Comparison of ENCODE assay signal across 1 cellular context in the genomic region with DNA sequence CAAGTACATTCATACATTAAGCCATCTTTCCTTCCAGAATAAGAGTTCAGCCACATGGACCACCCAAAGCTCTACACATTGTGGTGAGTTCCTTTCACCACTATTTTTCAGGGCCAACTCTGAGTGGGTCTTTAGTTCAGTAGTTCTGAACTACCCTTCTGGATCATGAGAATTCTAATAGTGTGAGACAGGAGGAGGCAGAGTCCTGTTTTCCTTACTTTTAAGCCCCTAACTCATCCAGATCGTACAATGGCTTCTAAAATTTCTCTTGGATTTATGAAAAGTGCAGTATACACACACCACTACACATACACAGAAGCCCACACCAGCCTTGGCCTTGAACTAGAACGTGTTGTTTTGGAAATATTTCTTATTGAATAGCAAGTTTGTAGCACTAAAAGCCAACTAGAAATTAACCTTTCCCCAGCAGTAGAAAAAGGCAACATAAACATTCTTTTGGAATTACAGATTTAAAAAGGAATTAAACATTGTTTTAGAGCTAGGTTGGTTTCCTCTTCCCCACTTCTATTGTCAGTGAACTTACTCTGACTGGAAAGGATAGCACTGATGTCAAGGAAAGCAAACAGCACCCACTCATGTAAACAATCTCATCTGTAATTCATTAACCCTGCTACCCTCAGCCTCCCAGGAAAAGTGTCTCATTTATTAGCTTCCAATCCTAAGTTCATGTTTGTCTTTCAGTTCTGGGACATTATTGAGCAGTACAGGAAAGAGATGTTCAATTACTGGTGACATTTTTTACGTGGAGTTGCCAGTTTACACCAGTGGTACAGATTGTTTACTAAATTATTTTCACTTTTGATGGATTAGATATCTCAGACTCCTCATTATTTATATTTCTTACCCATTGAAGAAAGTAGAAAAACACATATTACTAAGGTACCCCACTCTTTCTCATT.
TF ChIP-seq lines count a peak whose summit lies in the region.

No MANE protein-coding gene starts in this region.

TF ChIP-seq in HepG2, 621 proteins besides CTCF, POLR2A, EP300 and RAD21 (continued from another document and continues in another):
- TF ChIP-seq, protein P1, sequence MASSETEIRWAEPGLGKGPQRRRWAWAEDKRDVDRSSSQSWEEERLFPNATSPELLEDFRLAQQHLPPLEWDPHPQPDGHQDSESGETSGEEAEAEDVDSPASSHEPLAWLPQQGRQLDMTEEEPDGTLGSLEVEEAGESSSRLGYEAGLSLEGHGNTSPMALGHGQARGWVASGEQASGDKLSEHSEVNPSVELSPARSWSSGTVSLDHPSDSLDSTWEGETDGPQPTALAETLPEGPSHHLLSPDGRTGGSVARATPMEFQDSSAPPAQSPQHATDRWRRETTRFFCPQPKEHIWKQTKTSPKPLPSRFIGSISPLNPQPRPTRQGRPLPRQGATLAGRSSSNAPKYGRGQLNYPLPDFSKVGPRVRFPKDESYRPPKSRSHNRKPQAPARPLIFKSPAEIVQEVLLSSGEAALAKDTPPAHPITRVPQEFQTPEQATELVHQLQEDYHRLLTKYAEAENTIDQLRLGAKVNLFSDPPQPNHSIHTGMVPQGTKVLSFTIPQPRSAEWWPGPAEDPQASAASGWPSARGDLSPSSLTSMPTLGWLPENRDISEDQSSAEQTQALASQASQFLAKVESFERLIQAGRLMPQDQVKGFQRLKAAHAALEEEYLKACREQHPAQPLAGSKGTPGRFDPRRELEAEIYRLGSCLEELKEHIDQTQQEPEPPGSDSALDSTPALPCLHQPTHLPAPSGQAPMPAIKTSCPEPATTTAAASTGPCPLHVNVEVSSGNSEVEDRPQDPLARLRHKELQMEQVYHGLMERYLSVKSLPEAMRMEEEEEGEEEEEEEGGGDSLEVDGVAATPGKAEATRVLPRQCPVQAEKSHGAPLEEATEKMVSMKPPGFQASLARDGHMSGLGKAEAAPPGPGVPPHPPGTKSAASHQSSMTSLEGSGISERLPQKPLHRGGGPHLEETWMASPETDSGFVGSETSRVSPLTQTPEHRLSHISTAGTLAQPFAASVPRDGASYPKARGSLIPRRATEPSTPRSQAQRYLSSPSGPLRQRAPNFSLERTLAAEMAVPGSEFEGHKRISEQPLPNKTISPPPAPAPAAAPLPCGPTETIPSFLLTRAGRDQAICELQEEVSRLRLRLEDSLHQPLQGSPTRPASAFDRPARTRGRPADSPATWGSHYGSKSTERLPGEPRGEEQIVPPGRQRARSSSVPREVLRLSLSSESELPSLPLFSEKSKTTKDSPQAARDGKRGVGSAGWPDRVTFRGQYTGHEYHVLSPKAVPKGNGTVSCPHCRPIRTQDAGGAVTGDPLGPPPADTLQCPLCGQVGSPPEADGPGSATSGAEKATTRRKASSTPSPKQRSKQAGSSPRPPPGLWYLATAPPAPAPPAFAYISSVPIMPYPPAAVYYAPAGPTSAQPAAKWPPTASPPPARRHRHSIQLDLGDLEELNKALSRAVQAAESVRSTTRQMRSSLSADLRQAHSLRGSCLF (CRISPR knock-in tag; IDR thresholded peaks at IDR 0.05; ENCODE audit: borderline replicate concordance), result no peak
- TF ChIP-seq STAT5B (CRISPR knock-in tag; IDR thresholded peaks at IDR 0.05), result no peak
- no peak for TF ChIP-seq ZNF766 (CRISPR knock-in tag; IDR thresholded peaks at IDR 0.05; ENCODE audit: borderline replicate concordance)
- TF ChIP-seq SIN3A (IDR thresholded peaks at IDR 0.05; ENCODE audit: borderline replicate concordance, low read depth, low read length), result no peak
- TF ChIP-seq ZNF20 (CRISPR knock-in tag; IDR thresholded peaks at IDR 0.05), result no peak
- TF ChIP-seq, protein P2, sequence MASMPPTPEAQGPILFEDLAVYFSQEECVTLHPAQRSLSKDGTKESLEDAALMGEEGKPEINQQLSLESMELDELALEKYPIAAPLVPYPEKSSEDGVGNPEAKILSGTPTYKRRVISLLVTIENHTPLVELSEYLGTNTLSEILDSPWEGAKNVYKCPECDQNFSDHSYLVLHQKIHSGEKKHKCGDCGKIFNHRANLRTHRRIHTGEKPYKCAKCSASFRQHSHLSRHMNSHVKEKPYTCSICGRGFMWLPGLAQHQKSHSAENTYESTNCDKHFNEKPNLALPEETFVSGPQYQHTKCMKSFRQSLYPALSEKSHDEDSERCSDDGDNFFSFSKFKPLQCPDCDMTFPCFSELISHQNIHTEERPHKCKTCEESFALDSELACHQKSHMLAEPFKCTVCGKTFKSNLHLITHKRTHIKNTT (CRISPR knock-in tag; IDR thresholded peaks at IDR 0.05), result no peak
- no peak for TF ChIP-seq ZNF670 (CRISPR knock-in tag; IDR thresholded peaks at IDR 0.05; ENCODE audit: borderline replicate concordance)
- TF ChIP-seq TOE1 (CRISPR knock-in tag; IDR thresholded peaks at IDR 0.05), result no peak
- TF ChIP-seq, protein P3, sequence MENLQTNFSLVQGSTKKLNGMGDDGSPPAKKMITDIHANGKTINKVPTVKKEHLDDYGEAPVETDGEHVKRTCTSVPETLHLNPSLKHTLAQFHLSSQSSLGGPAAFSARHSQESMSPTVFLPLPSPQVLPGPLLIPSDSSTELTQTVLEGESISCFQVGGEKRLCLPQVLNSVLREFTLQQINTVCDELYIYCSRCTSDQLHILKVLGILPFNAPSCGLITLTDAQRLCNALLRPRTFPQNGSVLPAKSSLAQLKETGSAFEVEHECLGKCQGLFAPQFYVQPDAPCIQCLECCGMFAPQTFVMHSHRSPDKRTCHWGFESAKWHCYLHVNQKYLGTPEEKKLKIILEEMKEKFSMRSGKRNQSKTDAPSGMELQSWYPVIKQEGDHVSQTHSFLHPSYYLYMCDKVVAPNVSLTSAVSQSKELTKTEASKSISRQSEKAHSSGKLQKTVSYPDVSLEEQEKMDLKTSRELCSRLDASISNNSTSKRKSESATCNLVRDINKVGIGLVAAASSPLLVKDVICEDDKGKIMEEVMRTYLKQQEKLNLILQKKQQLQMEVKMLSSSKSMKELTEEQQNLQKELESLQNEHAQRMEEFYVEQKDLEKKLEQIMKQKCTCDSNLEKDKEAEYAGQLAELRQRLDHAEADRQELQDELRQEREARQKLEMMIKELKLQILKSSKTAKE (CRISPR knock-in tag; IDR thresholded peaks at IDR 0.05; ENCODE audit: borderline replicate concordance), result no peak
- peak; percentile 84 for TF ChIP-seq FOXK1 (CRISPR knock-in tag; IDR thresholded peaks at IDR 0.05; ENCODE audit: borderline replicate concordance, low read depth)
- peak; percentile 86; the same call in 1 of the 2 replicates for TF ChIP-seq GATA4 (IDR thresholded peaks at IDR 0.05; ENCODE audit: borderline replicate concordance, low read depth)
- no peak; the same call in 1 of the 2 replicates for TF ChIP-seq MBD4 (IDR thresholded peaks at IDR 0.05; ENCODE audit: borderline replicate concordance, low read length)
- TF ChIP-seq, protein P4, sequence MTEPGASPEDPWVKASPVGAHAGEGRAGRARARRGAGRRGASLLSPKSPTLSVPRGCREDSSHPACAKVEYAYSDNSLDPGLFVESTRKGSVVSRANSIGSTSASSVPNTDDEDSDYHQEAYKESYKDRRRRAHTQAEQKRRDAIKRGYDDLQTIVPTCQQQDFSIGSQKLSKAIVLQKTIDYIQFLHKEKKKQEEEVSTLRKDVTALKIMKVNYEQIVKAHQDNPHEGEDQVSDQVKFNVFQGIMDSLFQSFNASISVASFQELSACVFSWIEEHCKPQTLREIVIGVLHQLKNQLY (CRISPR knock-in tag; IDR thresholded peaks at IDR 0.05), result peak; percentile 77
- TF ChIP-seq NR2F6 (IDR thresholded peaks at IDR 0.05), result peak; percentile 88
- peak; percentile 80 for TF ChIP-seq NR2F6 (CRISPR knock-in tag; IDR thresholded peaks at IDR 0.05)
- TF ChIP-seq FOXA1 (IDR thresholded peaks at IDR 0.05), result peak; percentile 90
- peak; percentile 95 for TF ChIP-seq FOXA1 (CRISPR knock-in tag; IDR thresholded peaks at IDR 0.05)
- TF ChIP-seq RBM39 (IDR thresholded peaks at IDR 0.05; ENCODE audit: low read depth, low read length, poor library complexity, severe bottlenecking), result no peak
- TF ChIP-seq ZNF251 (CRISPR knock-in tag; IDR thresholded peaks at IDR 0.05), result no peak
- TF ChIP-seq, protein P5, sequence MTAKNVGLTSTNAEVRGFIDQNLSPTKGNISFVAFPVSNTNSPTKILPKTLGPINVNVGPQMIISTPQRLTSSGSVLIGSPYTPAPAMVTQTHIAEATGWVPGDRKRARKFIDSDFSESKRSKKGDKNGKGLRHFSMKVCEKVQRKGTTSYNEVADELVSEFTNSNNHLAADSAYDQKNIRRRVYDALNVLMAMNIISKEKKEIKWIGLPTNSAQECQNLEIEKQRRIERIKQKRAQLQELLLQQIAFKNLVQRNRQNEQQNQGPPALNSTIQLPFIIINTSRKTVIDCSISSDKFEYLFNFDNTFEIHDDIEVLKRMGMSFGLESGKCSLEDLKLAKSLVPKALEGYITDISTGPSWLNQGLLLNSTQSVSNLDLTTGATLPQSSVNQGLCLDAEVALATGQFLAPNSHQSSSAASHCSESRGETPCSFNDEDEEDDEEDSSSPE (CRISPR knock-in tag; IDR thresholded peaks at IDR 0.05), result no peak
- TF ChIP-seq ZNF816 (CRISPR knock-in tag; IDR thresholded peaks at IDR 0.05; ENCODE audit: borderline replicate concordance), result peak; percentile 47; the same call in 1 of the 2 replicates
- TF ChIP-seq ZNF501 (CRISPR knock-in tag; IDR thresholded peaks at IDR 0.05), result no peak
- TF ChIP-seq TAF15 (IDR thresholded peaks at IDR 0.05; ENCODE audit: low read depth, low read length, poor library complexity, severe bottlenecking), result no peak
- no peak for TF ChIP-seq CBX2 (IDR thresholded peaks at IDR 0.05; ENCODE audit: low read depth, low read length)
- no peak for TF ChIP-seq CBX2 (CRISPR knock-in tag; IDR thresholded peaks at IDR 0.05; ENCODE audit: low read depth)
- TF ChIP-seq, protein P6, sequence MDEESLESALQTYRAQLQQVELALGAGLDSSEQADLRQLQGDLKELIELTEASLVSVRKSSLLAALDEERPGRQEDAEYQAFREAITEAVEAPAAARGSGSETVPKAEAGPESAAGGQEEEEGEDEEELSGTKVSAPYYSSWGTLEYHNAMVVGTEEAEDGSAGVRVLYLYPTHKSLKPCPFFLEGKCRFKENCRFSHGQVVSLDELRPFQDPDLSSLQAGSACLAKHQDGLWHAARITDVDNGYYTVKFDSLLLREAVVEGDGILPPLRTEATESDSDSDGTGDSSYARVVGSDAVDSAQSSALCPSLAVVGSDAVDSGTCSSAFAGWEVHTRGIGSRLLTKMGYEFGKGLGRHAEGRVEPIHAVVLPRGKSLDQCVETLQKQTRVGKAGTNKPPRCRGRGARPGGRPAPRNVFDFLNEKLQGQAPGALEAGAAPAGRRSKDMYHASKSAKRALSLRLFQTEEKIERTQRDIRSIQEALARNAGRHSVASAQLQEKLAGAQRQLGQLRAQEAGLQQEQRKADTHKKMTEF (CRISPR knock-in tag; IDR thresholded peaks at IDR 0.05), result peak; percentile 89
- TF ChIP-seq MEF2D (CRISPR knock-in tag; IDR thresholded peaks at IDR 0.05), result no peak
- peak; percentile 82 for TF ChIP-seq ZNF614 (CRISPR knock-in tag; IDR thresholded peaks at IDR 0.05; ENCODE audit: borderline replicate concordance)
- TF ChIP-seq RNF2 (conservative IDR thresholded peaks at IDR 0.05; ENCODE audit: low read depth), result no peak
- TF ChIP-seq, protein P7, sequence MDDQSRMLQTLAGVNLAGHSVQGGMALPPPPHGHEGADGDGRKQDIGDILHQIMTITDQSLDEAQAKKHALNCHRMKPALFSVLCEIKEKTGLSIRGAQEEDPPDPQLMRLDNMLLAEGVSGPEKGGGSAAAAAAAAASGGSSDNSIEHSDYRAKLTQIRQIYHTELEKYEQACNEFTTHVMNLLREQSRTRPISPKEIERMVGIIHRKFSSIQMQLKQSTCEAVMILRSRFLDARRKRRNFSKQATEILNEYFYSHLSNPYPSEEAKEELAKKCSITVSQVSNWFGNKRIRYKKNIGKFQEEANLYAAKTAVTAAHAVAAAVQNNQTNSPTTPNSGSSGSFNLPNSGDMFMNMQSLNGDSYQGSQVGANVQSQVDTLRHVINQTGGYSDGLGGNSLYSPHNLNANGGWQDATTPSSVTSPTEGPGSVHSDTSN (CRISPR knock-in tag; IDR thresholded peaks at IDR 0.05; ENCODE audit: borderline replicate concordance), result no peak
- TF ChIP-seq ZNF12 (CRISPR knock-in tag; IDR thresholded peaks at IDR 0.05), result peak; percentile 65; the same call in 1 of the 2 replicates
- TF ChIP-seq HIVEP1 (CRISPR knock-in tag; IDR thresholded peaks at IDR 0.05), result no peak
- TF ChIP-seq DR1 (CRISPR knock-in tag; IDR thresholded peaks at IDR 0.05), result no peak; the same call in 1 of the 2 replicates
- TF ChIP-seq ZBTB7A (CRISPR knock-in tag; IDR thresholded peaks at IDR 0.05), result no peak
- TF ChIP-seq KDM1A (CRISPR knock-in tag; IDR thresholded peaks at IDR 0.05), result no peak
- TF ChIP-seq, protein P8, sequence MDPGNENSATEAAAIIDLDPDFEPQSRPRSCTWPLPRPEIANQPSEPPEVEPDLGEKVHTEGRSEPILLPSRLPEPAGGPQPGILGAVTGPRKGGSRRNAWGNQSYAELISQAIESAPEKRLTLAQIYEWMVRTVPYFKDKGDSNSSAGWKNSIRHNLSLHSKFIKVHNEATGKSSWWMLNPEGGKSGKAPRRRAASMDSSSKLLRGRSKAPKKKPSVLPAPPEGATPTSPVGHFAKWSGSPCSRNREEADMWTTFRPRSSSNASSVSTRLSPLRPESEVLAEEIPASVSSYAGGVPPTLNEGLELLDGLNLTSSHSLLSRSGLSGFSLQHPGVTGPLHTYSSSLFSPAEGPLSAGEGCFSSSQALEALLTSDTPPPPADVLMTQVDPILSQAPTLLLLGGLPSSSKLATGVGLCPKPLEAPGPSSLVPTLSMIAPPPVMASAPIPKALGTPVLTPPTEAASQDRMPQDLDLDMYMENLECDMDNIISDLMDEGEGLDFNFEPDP (CRISPR knock-in tag; conservative IDR thresholded peaks at IDR 0.05), result no peak
- TF ChIP-seq ZNF777 (CRISPR knock-in tag; IDR thresholded peaks at IDR 0.05), result no peak
- TF ChIP-seq PRPF4 (IDR thresholded peaks at IDR 0.05; ENCODE audit: low read depth, low read length, poor library complexity, severe bottlenecking), result no peak
- TF ChIP-seq GLI4 (CRISPR knock-in tag; IDR thresholded peaks at IDR 0.05; ENCODE audit: borderline replicate concordance), result no peak
- no peak for TF ChIP-seq KDM2A (CRISPR knock-in tag; IDR thresholded peaks at IDR 0.05; ENCODE audit: borderline replicate concordance, low read depth)
- no peak for TF ChIP-seq CBX5 (CRISPR knock-in tag; IDR thresholded peaks at IDR 0.05; ENCODE audit: borderline replicate concordance)
- TF ChIP-seq, protein P9, sequence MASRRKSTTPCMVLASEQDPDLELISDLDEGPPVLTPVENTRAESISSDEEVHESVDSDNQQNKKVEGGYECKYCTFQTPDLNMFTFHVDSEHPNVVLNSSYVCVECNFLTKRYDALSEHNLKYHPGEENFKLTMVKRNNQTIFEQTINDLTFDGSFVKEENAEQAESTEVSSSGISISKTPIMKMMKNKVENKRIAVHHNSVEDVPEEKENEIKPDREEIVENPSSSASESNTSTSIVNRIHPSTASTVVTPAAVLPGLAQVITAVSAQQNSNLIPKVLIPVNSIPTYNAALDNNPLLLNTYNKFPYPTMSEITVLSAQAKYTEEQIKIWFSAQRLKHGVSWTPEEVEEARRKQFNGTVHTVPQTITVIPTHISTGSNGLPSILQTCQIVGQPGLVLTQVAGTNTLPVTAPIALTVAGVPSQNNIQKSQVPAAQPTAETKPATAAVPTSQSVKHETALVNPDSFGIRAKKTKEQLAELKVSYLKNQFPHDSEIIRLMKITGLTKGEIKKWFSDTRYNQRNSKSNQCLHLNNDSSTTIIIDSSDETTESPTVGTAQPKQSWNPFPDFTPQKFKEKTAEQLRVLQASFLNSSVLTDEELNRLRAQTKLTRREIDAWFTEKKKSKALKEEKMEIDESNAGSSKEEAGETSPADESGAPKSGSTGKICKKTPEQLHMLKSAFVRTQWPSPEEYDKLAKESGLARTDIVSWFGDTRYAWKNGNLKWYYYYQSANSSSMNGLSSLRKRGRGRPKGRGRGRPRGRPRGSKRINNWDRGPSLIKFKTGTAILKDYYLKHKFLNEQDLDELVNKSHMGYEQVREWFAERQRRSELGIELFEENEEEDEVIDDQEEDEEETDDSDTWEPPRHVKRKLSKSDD (CRISPR knock-in tag; IDR thresholded peaks at IDR 0.05; ENCODE audit: low read depth), result no peak
